ENCODE assay signal across 10 cellular contexts in genomic region chr17:3983945-3984484, GRCh38. TPM values are rescaled to one million over a fixed set of nuclear protein-coding genes. Genes with fewer than 3 reads are reported as not detected.
DNase-seq lines count a peak whose midpoint lies in the region; ATAC-seq and TF ChIP-seq lines count a peak whose summit lies in the region.
"Had no signal": no experiment of that assay in that cellular context is flagged by ENCODE, and none has a peak within 500 bp of the region (broad histone marks: within the 10 kb centered on the region; RNA-seq: fewer than 3 reads in every experiment).

No MANE protein-coding gene starts in this region.

- no peak overlapping the region; the same call in 1 of the 2 replicates for H3K14ac ChIP-seq in H9 (ENCODE audit: insufficient read depth, low read length)

- H3K23ac ChIP-seq in H9 (ENCODE audit: insufficient read length, low read depth, low read length): no peak overlapping the region

- no peaks in the 10 kb centered on the region; a peak in 1 of 7 replicates for H3K36me3 Mint-ChIP-seq in H9 (ENCODE audit: insufficient read depth in 1 of 3, low read depth in 3 of 3)
- H3K36me3 Mint-ChIP-seq in activated T-cell treated with anti-CD3 and anti-CD28 coated beads, Interleukin-2, amount 50 U/mL, for 4 hours (ENCODE audit: insufficient read depth): no peaks in the 10 kb centered on the region

- WGBS in H9 (ENCODE audit: extremely low coverage, insufficient read length, low lambda C conversion rate): no CpG with 5 or more reads among the region's 11 CpGs

- H2AFZ ChIP-seq in H9 (ENCODE audit: low read length) (no peak overlapping the region), osteoblast (ENCODE audit: low read length) (peak overlapping the region; percentile 21)

- no peak overlapping the region for H2BK120ac ChIP-seq in H9 (ENCODE audit: low read depth, low read length, poor library complexity, severe bottlenecking)

- no peak overlapping the region for H2BK12ac ChIP-seq in H9 (ENCODE audit: insufficient read length, low read depth, low read length)

- TF ChIP-seq CTCF in H9 (conservative IDR thresholded peaks at IDR 0.05): no peak
- no peak for TF ChIP-seq CTCF in osteoblast (IDR thresholded peaks at IDR 0.05; ENCODE audit: extremely low read depth, low read depth, low read length)

- H3K9ac ChIP-seq in H9 (ENCODE audit: extremely low read depth, insufficient read length, low read length): no peak overlapping the region

- H3K4me1 ChIP-seq in H9 (ENCODE audit: insufficient read depth, low read length) (peaks cover 2% of the 10 kb centered on the region; the same call in 1 of the 2 replicates), osteoblast (ENCODE audit: insufficient read depth, low read length) (peaks cover 7% of the 10 kb centered on the region)

- H3K56ac ChIP-seq in H9 (ENCODE audit: insufficient read length, low read depth, low read length): no peak overlapping the region

- DNase-seq in H9: peak; percentile 51
- peak; percentile 32 for DNase-seq in RKO (ENCODE audit: low spot score)
- peak; percentile 62 for DNase-seq in glomerular endothelial cell (ENCODE audit: extremely low read depth, low read depth, low spot score)
- peak; percentile 62 for DNase-seq in osteoblast (ENCODE audit: insufficient read length, low spot score, missing footprints)
- no peak for DNase-seq in activated T-cell treated with anti-CD3 and anti-CD28 coated beads, Interleukin-2, amount 50 U/mL, for 4 hours
- DNase-seq: activated naive CD4-positive, alpha-beta T cell; NCI-H774 had no signal

- no peak overlapping the region for H3K18ac ChIP-seq in H9 (ENCODE audit: insufficient read length, low read depth, low read length)

- H2BK15ac ChIP-seq in H9 (ENCODE audit: low read depth, low read length): 0 out of 2 replicates have a peak overlapping the region, but pooled peaks have one; percentile 38

- H4K91ac ChIP-seq in H9 (ENCODE audit: insufficient read length, low read depth, low read length): no peak overlapping the region

- no peaks in the 10 kb centered on the region for H4K20me1 ChIP-seq in H9 (ENCODE audit: control insufficient read depth, insufficient read depth, insufficient read length)
- no peaks in the 10 kb centered on the region for H4K20me1 ChIP-seq in osteoblast (ENCODE audit: insufficient read depth, low read length)

- H3K9me3 Mint-ChIP-seq in H9: peaks cover 0 to 2% of the 10 kb centered on the region in 2 experiments; a peak in 2 of 5 replicates
- H3K9me3 Mint-ChIP-seq in activated T-cell treated with anti-CD3 and anti-CD28 coated beads, Interleukin-2, amount 50 U/mL, for 4 hours: no peaks in the 10 kb centered on the region

- H3K79me1 ChIP-seq in H9 (ENCODE audit: insufficient read depth, low read depth, low read length, poor library complexity, severe bottlenecking): no peaks in the 10 kb centered on the region

- H4K8ac ChIP-seq in H9 (replicated peaks; ENCODE audit: insufficient read length, low read depth, low read length): no peak overlapping the region

- no peaks in the 10 kb centered on the region for H3K23me2 ChIP-seq in H9 (ENCODE audit: insufficient read length, low read depth, low read length, poor library complexity, severe bottlenecking)

- H2BK20ac ChIP-seq in H9 (ENCODE audit: low read depth, low read length, poor library complexity, severe bottlenecking): no peak overlapping the region

- no peak overlapping the region for H3K27ac Mint-ChIP-seq in H9

- no peaks in the 10 kb centered on the region for H3K9me3 ChIP-seq in H9 (ENCODE audit: control insufficient read depth, low read depth, low read length)
- H3K9me3 ChIP-seq in osteoblast (ENCODE audit: low read depth, low read length): peaks cover under 1% of the 10 kb centered on the region

- H3K4ac ChIP-seq in H9 (ENCODE audit: low read depth, low read length): no peak overlapping the region

- ATAC-seq in GM19452 (IDR thresholded peaks at IDR 0.05; ENCODE audit: unreplicated experiment): no peak
- ATAC-seq in HG02759 (IDR thresholded peaks at IDR 0.05; ENCODE audit: unreplicated experiment): no peak
- no peak for ATAC-seq in HG02571 (IDR thresholded peaks at IDR 0.05; ENCODE audit: unreplicated experiment)
- no peak for ATAC-seq in activated T-cell treated with anti-CD3 and anti-CD28 coated beads, Interleukin-2, amount 50 U/mL, for 4 hours

- H3K27ac ChIP-seq in H9 (ENCODE audit: insufficient read length, low read depth, low read length): no peak overlapping the region
- H3K27ac ChIP-seq in osteoblast (ENCODE audit: low read depth, low read length): no peak overlapping the region

- peaks cover 23 to 37% of the 10 kb centered on the region in 2 experiments for H3K4me1 Mint-ChIP-seq in H9
- H3K4me1 Mint-ChIP-seq in activated T-cell treated with anti-CD3 and anti-CD28 coated beads, Interleukin-2, amount 50 U/mL, for 4 hours (ENCODE audit: low read depth): peaks cover 2% of the 10 kb centered on the region

- H2AK5ac ChIP-seq in H9 (ENCODE audit: insufficient read length, low read length): no peak overlapping the region

- H3K27me3 ChIP-seq in H9 (ENCODE audit: insufficient read depth, low read length) (no peaks in the 10 kb centered on the region), osteoblast (ENCODE audit: insufficient read depth, low read length) (no peaks in the 10 kb centered on the region)

- no peak overlapping the region for H3T11ph ChIP-seq in H9 (ENCODE audit: low read length)

- H2BK5ac ChIP-seq in H9 (ENCODE audit: insufficient read length, low read length): no peak overlapping the region

- no peak overlapping the region for H3K4me3 ChIP-seq in osteoblast (ENCODE audit: insufficient read depth, low read length)

- H3K79me2 ChIP-seq in H9 (ENCODE audit: insufficient read depth, low read length): no peaks in the 10 kb centered on the region
- no peaks in the 10 kb centered on the region for H3K79me2 ChIP-seq in osteoblast (ENCODE audit: insufficient read depth, low read length)

- H3K27me3 Mint-ChIP-seq in H9 (ENCODE audit: low read depth): peaks cover 3% of the 10 kb centered on the region; the same call in 1 of the 2 replicates
- no peaks in the 10 kb centered on the region for H3K27me3 Mint-ChIP-seq in activated T-cell treated with anti-CD3 and anti-CD28 coated beads, Interleukin-2, amount 50 U/mL, for 4 hours (ENCODE audit: low read depth)

- H3K4me3 Mint-ChIP-seq in H9: 0 out of 5 replicates have a peak overlapping the region, but pooled peaks of 1 of the 2 experiments have one; percentile 5
- H3K4me3 Mint-ChIP-seq in activated T-cell treated with anti-CD3 and anti-CD28 coated beads, Interleukin-2, amount 50 U/mL, for 4 hours: no peak overlapping the region

- H3K4me2 ChIP-seq in H9 (ENCODE audit: insufficient read depth, insufficient read length, low read length) (no peak overlapping the region), osteoblast (ENCODE audit: insufficient read depth, low read length) (no peak overlapping the region)

- no peaks in the 10 kb centered on the region for H3K36me3 ChIP-seq in osteoblast (ENCODE audit: insufficient read depth, low read length)

- H4K5ac ChIP-seq in H9 (ENCODE audit: insufficient read length, low read depth, low read length): no peak overlapping the region

RNA-seq across cellular contexts. Expression of gene ATP2A3, which starts 19.8 kb away (rescaled TPM):
- total RNA-seq in H9 (2021) (13.3 and 14.6 TPM in 2 replicates), glomerular endothelial cell (0.53 TPM in 2 replicates), osteoblast (1.4 and 1.8 TPM in 2 replicates)
- 10 to 100 TPM; 55.8 to 68.8 (median 63.6) TPM for total RNA-seq in activated T-cell treated with anti-CD3 and anti-CD28 coated beads, Interleukin-2, amount 50 U/mL, for 4 hours
